Comparison of ENCODE assay signal across 1 cellular context in genomic region chr6:81752969-81753708, GRCh38.
TF ChIP-seq lines count a peak whose summit lies in the region.

No MANE protein-coding gene starts in this region.

TF ChIP-seq in H1, 55 proteins besides CTCF, POLR2A, EP300 and RAD21 (continued from another document):
- no peak for TF ChIP-seq RXRA (IDR thresholded peaks at IDR 0.05; ENCODE audit: insufficient read depth, low read depth, low read length)
- no peak for TF ChIP-seq TCF12 (IDR thresholded peaks at IDR 0.05; ENCODE audit: low read depth, low read length)
- no peak for TF ChIP-seq ZNF274 (IDR thresholded peaks at IDR 0.05; ENCODE audit: borderline replicate concordance, extremely low read depth, low read length)
- TF ChIP-seq HDAC2 (IDR thresholded peaks at IDR 0.05; ENCODE audit: borderline replicate concordance in 1 of 2, low read depth in 2 of 2, low read length in 2 of 2): no peak; a peak in 1 of 4 replicates
- no peak for TF ChIP-seq SP2 (IDR thresholded peaks at IDR 0.05; ENCODE audit: low read length)
- no peak for TF ChIP-seq NANOG (IDR thresholded peaks at IDR 0.05; ENCODE audit: insufficient read depth, low read depth, low read length, poor library complexity, severe bottlenecking)
- peak; percentile 57; the same call in 1 of the 2 replicates for TF ChIP-seq RBBP5 (IDR thresholded peaks at IDR 0.05; ENCODE audit: borderline replicate concordance, low read depth, low read length)
- no peak for TF ChIP-seq RFX5 (IDR thresholded peaks at IDR 0.05; ENCODE audit: borderline replicate concordance, low read depth, low read length)
- no peak for TF ChIP-seq KDM1A (IDR thresholded peaks at IDR 0.05; ENCODE audit: borderline replicate concordance, low read length)
- no peak for TF ChIP-seq TEAD4 (IDR thresholded peaks at IDR 0.05; ENCODE audit: low read depth, low read length)
- TF ChIP-seq CEBPB (IDR thresholded peaks at IDR 0.05; ENCODE audit: low read depth, low read length): no peak
- 0 out of 2 replicates have a peak, but pooled peaks have one; percentile 37 for TF ChIP-seq TAF1 (IDR thresholded peaks at IDR 0.05; ENCODE audit: low read depth, low read length)
- peak; percentile 27; the same call in 1 of the 2 replicates for TF ChIP-seq SUZ12 (IDR thresholded peaks at IDR 0.05; ENCODE audit: low read length)
- TF ChIP-seq KDM4A (IDR thresholded peaks at IDR 0.05; ENCODE audit: low read depth, low read length, severe bottlenecking): peak; percentile 54
- no peak for TF ChIP-seq GTF2F1 (IDR thresholded peaks at IDR 0.05; ENCODE audit: borderline replicate concordance, low read depth, low read length)
- TF ChIP-seq EZH2 (IDR thresholded peaks at IDR 0.05; ENCODE audit: low read depth, low read length, severe bottlenecking): no peak
- TF ChIP-seq USF2 (IDR thresholded peaks at IDR 0.05; ENCODE audit: low read length): no peak
- no peak for TF ChIP-seq KDM5A (IDR thresholded peaks at IDR 0.05; ENCODE audit: low read length)
- no peak for TF ChIP-seq E2F6 (IDR thresholded peaks at IDR 0.05)
- no peak for TF ChIP-seq JUN (IDR thresholded peaks at IDR 0.05; ENCODE audit: low read depth, low read length)
- peak; percentile 67 for TF ChIP-seq CREB1 (IDR thresholded peaks at IDR 0.05)
- no peak for TF ChIP-seq TAF7 (optimal IDR thresholded peaks at IDR 0.05; ENCODE audit: borderline replicate concordance, low read depth, low read length)
- no peak for TF ChIP-seq SIX5 (IDR thresholded peaks at IDR 0.05; ENCODE audit: low read depth, low read length)
- no peak for TF ChIP-seq NRF1 (IDR thresholded peaks at IDR 0.05; ENCODE audit: low read depth, low read length)
- peak; percentile 12; the same call in 1 of the 2 replicates for TF ChIP-seq BACH1 (IDR thresholded peaks at IDR 0.05; ENCODE audit: low read length)
- TF ChIP-seq MAX (IDR thresholded peaks at IDR 0.05): peak; percentile 58
